Comparison of ENCODE assay signal across 15 cellular contexts in genomic region chrY:7289889-7290853, GRCh38.
DNase-seq lines count a peak whose midpoint lies in the region; ATAC-seq and TF ChIP-seq lines count a peak whose summit lies in the region.
"Had no signal": no experiment of that assay in that cellular context is flagged by ENCODE, and none has a peak within 500 bp of the region (broad histone marks: within the 10 kb centered on the region; RNA-seq: fewer than 3 reads in every experiment).

No MANE protein-coding gene starts in this region.

- in situ Hi-C loops in brain microvascular endothelial cell (cut with HindIII; ENCODE audit: low pct_ligation_motif_present, low sequenced_read_pairs): no loop called here

- ATAC-seq in GM21447 (IDR thresholded peaks at IDR 0.05; ENCODE audit: unreplicated experiment) (peak; percentile 83), HG03108 (IDR thresholded peaks at IDR 0.05; ENCODE audit: unreplicated experiment) (no peak)
- ATAC-seq: WTC11 had no signal

- H3K36me3 ChIP-seq in KOPT-K1 (ENCODE audit: insufficient read depth, low read length): peaks cover 47% of the 10 kb centered on the region
- no peaks in the 10 kb centered on the region for H3K36me3 ChIP-seq in brain microvascular endothelial cell (replicated peaks)

- POLR2A ChIA-PET in GM10248 (lab: Yijun Ruan, JAX): no interaction called here

- TF ChIP-seq CTCF in GM10248 (IDR thresholded peaks at IDR 0.05; ENCODE audit: control extremely low read depth, extremely low read depth, low read depth, missing control alignments): no peak
- no peak for TF ChIP-seq CTCF in brain microvascular endothelial cell (IDR thresholded peaks at IDR 0.05; ENCODE audit: low read depth, low read length, missing control alignments)

- H3K9me3 ChIP-seq in KOPT-K1 (ENCODE audit: insufficient read depth, low read length, poor library complexity, severe bottlenecking): no peaks in the 10 kb centered on the region

- DNase-seq in GM10248 (ENCODE audit: extremely low spot score) (peak; percentile 11), germinal center (ENCODE audit: low spot score) (peak; percentile 18), brain microvascular endothelial cell (no peak), NCI-H1092 (lab: John Stamatoyannopoulos, UW) (no peak), AG08395 (ENCODE audit: low spot score) (no peak)
- DNase-seq: anterior cingulate cortex, Calu3, endodermal cell, H9, hippocampal formation, NCI-H1930 had no signal

- H3K27me3 ChIP-seq in brain microvascular endothelial cell (replicated peaks): no peaks in the 10 kb centered on the region

- peak overlapping the region; percentile 90 for H3K27ac ChIP-seq in KOPT-K1 (ENCODE audit: low read depth, low read length, poor library complexity, severe bottlenecking)
- H3K27ac ChIP-seq in brain microvascular endothelial cell: no peak overlapping the region

- H3K4me3 ChIP-seq in brain microvascular endothelial cell (ENCODE audit: low read depth, low read length): no peak overlapping the region

- CTCF ChIA-PET in GM10248 (lab: Yijun Ruan, JAX): interaction anchor here (1.6 kb wide), 1 partner anchor 18 kb away, joined by 6 read pairs; no protein-coding TSS in a partner anchor

Comparison
In these comparisons a context has a peak if more than half of its experiments do, and no peak if none do; other contexts are left out.
1. DNase-seq: peak in GM10248 (single experiment) and germinal center (single experiment); none in brain microvascular endothelial cell (single experiment), NCI-H1092 (single experiment) and AG08395 (single experiment).